ENCODE assay signal across 1 cellular context in the genomic region with DNA sequence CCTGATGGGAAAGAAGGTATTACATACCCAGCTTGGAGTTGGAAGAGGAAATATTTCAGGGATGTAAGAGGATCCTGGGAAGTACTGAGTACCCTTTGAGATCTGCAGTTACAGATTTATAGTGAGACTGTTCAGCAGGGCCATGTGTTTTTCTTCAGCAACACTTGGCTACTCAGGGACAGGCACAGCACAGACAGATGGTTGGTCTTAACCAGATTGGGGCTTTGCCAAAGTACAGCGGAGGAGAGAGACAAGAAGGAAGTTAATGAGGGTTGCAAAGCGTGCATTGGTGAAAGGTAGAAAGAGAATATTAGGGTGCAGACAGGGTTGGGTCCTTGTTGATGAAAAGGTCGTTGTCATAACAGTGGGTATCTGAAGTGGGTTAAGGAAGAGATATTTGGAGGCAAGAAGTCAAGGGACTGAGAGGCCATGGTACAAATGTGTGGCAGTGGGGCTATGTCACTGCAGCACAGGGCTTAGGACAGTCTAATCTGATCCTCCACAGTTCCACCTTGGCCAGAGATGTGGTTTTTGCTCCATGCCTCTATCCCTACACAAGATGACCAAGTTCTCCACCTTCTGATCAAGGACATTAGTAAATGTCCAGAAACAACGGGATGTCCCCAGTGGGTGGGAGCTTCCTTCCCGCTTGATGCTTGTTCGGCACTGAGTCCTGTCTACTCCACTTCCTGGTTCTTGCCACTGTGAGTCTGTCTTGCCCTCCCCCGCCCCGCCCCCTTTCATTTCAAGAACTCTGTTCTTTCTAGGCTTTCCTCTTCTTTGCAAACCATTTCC.
TF ChIP-seq lines count a peak whose summit lies in the region.

No MANE protein-coding gene starts in this region.

TF ChIP-seq in K562, 482 proteins besides CTCF, POLR2A, EP300 and RAD21 (continued from another document and continues in another):
- TF ChIP-seq, protein P1, sequence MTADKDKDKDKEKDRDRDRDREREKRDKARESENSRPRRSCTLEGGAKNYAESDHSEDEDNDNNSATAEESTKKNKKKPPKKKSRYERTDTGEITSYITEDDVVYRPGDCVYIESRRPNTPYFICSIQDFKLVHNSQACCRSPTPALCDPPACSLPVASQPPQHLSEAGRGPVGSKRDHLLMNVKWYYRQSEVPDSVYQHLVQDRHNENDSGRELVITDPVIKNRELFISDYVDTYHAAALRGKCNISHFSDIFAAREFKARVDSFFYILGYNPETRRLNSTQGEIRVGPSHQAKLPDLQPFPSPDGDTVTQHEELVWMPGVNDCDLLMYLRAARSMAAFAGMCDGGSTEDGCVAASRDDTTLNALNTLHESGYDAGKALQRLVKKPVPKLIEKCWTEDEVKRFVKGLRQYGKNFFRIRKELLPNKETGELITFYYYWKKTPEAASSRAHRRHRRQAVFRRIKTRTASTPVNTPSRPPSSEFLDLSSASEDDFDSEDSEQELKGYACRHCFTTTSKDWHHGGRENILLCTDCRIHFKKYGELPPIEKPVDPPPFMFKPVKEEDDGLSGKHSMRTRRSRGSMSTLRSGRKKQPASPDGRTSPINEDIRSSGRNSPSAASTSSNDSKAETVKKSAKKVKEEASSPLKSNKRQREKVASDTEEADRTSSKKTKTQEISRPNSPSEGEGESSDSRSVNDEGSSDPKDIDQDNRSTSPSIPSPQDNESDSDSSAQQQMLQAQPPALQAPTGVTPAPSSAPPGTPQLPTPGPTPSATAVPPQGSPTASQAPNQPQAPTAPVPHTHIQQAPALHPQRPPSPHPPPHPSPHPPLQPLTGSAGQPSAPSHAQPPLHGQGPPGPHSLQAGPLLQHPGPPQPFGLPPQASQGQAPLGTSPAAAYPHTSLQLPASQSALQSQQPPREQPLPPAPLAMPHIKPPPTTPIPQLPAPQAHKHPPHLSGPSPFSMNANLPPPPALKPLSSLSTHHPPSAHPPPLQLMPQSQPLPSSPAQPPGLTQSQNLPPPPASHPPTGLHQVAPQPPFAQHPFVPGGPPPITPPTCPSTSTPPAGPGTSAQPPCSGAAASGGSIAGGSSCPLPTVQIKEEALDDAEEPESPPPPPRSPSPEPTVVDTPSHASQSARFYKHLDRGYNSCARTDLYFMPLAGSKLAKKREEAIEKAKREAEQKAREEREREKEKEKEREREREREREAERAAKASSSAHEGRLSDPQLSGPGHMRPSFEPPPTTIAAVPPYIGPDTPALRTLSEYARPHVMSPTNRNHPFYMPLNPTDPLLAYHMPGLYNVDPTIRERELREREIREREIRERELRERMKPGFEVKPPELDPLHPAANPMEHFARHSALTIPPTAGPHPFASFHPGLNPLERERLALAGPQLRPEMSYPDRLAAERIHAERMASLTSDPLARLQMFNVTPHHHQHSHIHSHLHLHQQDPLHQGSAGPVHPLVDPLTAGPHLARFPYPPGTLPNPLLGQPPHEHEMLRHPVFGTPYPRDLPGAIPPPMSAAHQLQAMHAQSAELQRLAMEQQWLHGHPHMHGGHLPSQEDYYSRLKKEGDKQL (CRISPR knock-in tag; IDR thresholded peaks at IDR 0.05; ENCODE audit: borderline replicate concordance) = no peak
- TF ChIP-seq CBX2 (IDR thresholded peaks at IDR 0.05; ENCODE audit: insufficient read depth, low read length, poor library complexity, severe bottlenecking) = no peak
- TF ChIP-seq ELF1 (tag; IDR thresholded peaks at IDR 0.05) = peak; percentile 80
- TF ChIP-seq, protein P2, sequence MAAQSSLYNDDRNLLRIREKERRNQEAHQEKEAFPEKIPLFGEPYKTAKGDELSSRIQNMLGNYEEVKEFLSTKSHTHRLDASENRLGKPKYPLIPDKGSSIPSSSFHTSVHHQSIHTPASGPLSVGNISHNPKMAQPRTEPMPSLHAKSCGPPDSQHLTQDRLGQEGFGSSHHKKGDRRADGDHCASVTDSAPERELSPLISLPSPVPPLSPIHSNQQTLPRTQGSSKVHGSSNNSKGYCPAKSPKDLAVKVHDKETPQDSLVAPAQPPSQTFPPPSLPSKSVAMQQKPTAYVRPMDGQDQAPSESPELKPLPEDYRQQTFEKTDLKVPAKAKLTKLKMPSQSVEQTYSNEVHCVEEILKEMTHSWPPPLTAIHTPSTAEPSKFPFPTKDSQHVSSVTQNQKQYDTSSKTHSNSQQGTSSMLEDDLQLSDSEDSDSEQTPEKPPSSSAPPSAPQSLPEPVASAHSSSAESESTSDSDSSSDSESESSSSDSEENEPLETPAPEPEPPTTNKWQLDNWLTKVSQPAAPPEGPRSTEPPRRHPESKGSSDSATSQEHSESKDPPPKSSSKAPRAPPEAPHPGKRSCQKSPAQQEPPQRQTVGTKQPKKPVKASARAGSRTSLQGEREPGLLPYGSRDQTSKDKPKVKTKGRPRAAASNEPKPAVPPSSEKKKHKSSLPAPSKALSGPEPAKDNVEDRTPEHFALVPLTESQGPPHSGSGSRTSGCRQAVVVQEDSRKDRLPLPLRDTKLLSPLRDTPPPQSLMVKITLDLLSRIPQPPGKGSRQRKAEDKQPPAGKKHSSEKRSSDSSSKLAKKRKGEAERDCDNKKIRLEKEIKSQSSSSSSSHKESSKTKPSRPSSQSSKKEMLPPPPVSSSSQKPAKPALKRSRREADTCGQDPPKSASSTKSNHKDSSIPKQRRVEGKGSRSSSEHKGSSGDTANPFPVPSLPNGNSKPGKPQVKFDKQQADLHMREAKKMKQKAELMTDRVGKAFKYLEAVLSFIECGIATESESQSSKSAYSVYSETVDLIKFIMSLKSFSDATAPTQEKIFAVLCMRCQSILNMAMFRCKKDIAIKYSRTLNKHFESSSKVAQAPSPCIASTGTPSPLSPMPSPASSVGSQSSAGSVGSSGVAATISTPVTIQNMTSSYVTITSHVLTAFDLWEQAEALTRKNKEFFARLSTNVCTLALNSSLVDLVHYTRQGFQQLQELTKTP (IDR thresholded peaks at IDR 0.05; ENCODE audit: low read depth in 1 of 2, partially characterized antibody in 2 of 2) = no peak
- no peak for TF ChIP-seq GATA2 (CRISPR knock-in tag; IDR thresholded peaks at IDR 0.05)
- TF ChIP-seq, protein P3, sequence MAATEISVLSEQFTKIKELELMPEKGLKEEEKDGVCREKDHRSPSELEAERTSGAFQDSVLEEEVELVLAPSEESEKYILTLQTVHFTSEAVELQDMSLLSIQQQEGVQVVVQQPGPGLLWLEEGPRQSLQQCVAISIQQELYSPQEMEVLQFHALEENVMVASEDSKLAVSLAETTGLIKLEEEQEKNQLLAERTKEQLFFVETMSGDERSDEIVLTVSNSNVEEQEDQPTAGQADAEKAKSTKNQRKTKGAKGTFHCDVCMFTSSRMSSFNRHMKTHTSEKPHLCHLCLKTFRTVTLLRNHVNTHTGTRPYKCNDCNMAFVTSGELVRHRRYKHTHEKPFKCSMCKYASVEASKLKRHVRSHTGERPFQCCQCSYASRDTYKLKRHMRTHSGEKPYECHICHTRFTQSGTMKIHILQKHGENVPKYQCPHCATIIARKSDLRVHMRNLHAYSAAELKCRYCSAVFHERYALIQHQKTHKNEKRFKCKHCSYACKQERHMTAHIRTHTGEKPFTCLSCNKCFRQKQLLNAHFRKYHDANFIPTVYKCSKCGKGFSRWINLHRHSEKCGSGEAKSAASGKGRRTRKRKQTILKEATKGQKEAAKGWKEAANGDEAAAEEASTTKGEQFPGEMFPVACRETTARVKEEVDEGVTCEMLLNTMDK (IDR thresholded peaks at IDR 0.05; ENCODE audit: borderline replicate concordance, insufficient read depth, low read depth, low read length, poor library complexity, severe bottlenecking) = no peak
- no peak for TF ChIP-seq CHD2 (IDR thresholded peaks at IDR 0.05; ENCODE audit: low read depth, low read length)
- TF ChIP-seq RFX1 (IDR thresholded peaks at IDR 0.05) = no peak
- TF ChIP-seq NR3C1 (CRISPR knock-in tag; IDR thresholded peaks at IDR 0.05) = no peak
- no peak for TF ChIP-seq MCM2 (IDR thresholded peaks at IDR 0.05; ENCODE audit: low read depth)
- TF ChIP-seq SMARCA4 (IDR thresholded peaks at IDR 0.05) = peak; percentile 24; the same call in 1 of the 2 replicates
- TF ChIP-seq, protein P4, sequence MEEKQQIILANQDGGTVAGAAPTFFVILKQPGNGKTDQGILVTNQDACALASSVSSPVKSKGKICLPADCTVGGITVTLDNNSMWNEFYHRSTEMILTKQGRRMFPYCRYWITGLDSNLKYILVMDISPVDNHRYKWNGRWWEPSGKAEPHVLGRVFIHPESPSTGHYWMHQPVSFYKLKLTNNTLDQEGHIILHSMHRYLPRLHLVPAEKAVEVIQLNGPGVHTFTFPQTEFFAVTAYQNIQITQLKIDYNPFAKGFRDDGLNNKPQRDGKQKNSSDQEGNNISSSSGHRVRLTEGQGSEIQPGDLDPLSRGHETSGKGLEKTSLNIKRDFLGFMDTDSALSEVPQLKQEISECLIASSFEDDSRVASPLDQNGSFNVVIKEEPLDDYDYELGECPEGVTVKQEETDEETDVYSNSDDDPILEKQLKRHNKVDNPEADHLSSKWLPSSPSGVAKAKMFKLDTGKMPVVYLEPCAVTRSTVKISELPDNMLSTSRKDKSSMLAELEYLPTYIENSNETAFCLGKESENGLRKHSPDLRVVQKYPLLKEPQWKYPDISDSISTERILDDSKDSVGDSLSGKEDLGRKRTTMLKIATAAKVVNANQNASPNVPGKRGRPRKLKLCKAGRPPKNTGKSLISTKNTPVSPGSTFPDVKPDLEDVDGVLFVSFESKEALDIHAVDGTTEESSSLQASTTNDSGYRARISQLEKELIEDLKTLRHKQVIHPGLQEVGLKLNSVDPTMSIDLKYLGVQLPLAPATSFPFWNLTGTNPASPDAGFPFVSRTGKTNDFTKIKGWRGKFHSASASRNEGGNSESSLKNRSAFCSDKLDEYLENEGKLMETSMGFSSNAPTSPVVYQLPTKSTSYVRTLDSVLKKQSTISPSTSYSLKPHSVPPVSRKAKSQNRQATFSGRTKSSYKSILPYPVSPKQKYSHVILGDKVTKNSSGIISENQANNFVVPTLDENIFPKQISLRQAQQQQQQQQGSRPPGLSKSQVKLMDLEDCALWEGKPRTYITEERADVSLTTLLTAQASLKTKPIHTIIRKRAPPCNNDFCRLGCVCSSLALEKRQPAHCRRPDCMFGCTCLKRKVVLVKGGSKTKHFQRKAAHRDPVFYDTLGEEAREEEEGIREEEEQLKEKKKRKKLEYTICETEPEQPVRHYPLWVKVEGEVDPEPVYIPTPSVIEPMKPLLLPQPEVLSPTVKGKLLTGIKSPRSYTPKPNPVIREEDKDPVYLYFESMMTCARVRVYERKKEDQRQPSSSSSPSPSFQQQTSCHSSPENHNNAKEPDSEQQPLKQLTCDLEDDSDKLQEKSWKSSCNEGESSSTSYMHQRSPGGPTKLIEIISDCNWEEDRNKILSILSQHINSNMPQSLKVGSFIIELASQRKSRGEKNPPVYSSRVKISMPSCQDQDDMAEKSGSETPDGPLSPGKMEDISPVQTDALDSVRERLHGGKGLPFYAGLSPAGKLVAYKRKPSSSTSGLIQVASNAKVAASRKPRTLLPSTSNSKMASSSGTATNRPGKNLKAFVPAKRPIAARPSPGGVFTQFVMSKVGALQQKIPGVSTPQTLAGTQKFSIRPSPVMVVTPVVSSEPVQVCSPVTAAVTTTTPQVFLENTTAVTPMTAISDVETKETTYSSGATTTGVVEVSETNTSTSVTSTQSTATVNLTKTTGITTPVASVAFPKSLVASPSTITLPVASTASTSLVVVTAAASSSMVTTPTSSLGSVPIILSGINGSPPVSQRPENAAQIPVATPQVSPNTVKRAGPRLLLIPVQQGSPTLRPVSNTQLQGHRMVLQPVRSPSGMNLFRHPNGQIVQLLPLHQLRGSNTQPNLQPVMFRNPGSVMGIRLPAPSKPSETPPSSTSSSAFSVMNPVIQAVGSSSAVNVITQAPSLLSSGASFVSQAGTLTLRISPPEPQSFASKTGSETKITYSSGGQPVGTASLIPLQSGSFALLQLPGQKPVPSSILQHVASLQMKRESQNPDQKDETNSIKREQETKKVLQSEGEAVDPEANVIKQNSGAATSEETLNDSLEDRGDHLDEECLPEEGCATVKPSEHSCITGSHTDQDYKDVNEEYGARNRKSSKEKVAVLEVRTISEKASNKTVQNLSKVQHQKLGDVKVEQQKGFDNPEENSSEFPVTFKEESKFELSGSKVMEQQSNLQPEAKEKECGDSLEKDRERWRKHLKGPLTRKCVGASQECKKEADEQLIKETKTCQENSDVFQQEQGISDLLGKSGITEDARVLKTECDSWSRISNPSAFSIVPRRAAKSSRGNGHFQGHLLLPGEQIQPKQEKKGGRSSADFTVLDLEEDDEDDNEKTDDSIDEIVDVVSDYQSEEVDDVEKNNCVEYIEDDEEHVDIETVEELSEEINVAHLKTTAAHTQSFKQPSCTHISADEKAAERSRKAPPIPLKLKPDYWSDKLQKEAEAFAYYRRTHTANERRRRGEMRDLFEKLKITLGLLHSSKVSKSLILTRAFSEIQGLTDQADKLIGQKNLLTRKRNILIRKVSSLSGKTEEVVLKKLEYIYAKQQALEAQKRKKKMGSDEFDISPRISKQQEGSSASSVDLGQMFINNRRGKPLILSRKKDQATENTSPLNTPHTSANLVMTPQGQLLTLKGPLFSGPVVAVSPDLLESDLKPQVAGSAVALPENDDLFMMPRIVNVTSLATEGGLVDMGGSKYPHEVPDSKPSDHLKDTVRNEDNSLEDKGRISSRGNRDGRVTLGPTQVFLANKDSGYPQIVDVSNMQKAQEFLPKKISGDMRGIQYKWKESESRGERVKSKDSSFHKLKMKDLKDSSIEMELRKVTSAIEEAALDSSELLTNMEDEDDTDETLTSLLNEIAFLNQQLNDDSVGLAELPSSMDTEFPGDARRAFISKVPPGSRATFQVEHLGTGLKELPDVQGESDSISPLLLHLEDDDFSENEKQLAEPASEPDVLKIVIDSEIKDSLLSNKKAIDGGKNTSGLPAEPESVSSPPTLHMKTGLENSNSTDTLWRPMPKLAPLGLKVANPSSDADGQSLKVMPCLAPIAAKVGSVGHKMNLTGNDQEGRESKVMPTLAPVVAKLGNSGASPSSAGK (IDR thresholded peaks at IDR 0.05) = no peak
- no peak for TF ChIP-seq STAT5B (CRISPR knock-in tag; IDR thresholded peaks at IDR 0.05)
- no peak for TF ChIP-seq MIER1 (IDR thresholded peaks at IDR 0.05; ENCODE audit: low read depth)
- TF ChIP-seq, protein P5, sequence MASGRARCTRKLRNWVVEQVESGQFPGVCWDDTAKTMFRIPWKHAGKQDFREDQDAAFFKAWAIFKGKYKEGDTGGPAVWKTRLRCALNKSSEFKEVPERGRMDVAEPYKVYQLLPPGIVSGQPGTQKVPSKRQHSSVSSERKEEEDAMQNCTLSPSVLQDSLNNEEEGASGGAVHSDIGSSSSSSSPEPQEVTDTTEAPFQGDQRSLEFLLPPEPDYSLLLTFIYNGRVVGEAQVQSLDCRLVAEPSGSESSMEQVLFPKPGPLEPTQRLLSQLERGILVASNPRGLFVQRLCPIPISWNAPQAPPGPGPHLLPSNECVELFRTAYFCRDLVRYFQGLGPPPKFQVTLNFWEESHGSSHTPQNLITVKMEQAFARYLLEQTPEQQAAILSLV (tag; IDR thresholded peaks at IDR 0.05) = no peak
- TF ChIP-seq, protein P6, sequence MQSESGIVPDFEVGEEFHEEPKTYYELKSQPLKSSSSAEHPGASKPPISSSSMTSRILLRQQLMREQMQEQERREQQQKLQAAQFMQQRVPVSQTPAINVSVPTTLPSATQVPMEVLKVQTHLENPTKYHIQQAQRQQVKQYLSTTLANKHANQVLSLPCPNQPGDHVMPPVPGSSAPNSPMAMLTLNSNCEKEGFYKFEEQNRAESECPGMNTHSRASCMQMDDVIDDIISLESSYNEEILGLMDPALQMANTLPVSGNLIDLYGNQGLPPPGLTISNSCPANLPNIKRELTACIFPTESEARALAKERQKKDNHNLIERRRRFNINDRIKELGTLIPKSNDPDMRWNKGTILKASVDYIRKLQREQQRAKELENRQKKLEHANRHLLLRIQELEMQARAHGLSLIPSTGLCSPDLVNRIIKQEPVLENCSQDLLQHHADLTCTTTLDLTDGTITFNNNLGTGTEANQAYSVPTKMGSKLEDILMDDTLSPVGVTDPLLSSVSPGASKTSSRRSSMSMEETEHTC (IDR thresholded peaks at IDR 0.05) = no peak
- TF ChIP-seq SMARCC2 (IDR thresholded peaks at IDR 0.05; ENCODE audit: low read depth) = no peak
- no peak for TF ChIP-seq WHSC1 (IDR thresholded peaks at IDR 0.05; ENCODE audit: low read length)
- TF ChIP-seq ZNF24 (IDR thresholded peaks at IDR 0.05) = no peak
- no peak for TF ChIP-seq RNF2 (IDR thresholded peaks at IDR 0.05)
- no peak for TF ChIP-seq ZNF785 (CRISPR knock-in tag; IDR thresholded peaks at IDR 0.05)
- TF ChIP-seq CSDE1 (IDR thresholded peaks at IDR 0.05) = no peak
- 0 out of 2 replicates have a peak, but pooled peaks have one; percentile 10 for TF ChIP-seq L3MBTL2 (IDR thresholded peaks at IDR 0.05)
- TF ChIP-seq ESRRB (CRISPR knock-in tag; IDR thresholded peaks at IDR 0.05; ENCODE audit: borderline replicate concordance) = no peak
